19 cellular contexts compared by ENCODE assay signal in genomic region chr1:102466487-102466886, GRCh38.
"Had no signal": no experiment of that assay in that cellular context is flagged by ENCODE, and none has a peak within 500 bp of the region (broad histone marks: within the 10 kb centered on the region; RNA-seq: fewer than 3 reads in every experiment).

No MANE protein-coding gene starts in this region.

- ATAC-seq: right lobe of liver; stimulated activated naive CD8-positive, alpha-beta T cell treated with anti-CD3 and anti-CD28 coated beads, Interleukin-15, Interleukin-2, amounts not matched to agents 100 U/mL and 50 U/mL, for 24 hours had no signal

- DNase-seq: activated CD4-positive, alpha-beta T cell treated with anti-CD3 and anti-CD28 coated beads for 48 hours; activated CD4-positive, alpha-beta T cell treated with anti-CD3 and anti-CD28 coated beads, Interleukin-2, amount 50 U/mL, for 48 hours; activated CD8-positive, alpha-beta memory T cell treated with anti-CD3 and anti-CD28 coated beads for 24 hours; activated effector memory CD4-positive, alpha-beta T cell treated with anti-CD3 and anti-CD28 coated beads, Interleukin-2, amount 50 U/mL, for 16 hours; activated naive CD4-positive, alpha-beta T cell treated with anti-CD3 and anti-CD28 coated beads, Interleukin-2, amount 10 ng/mL, durations not matched to agents 7 days and 5 days; activated naive CD8-positive, alpha-beta T cell treated with anti-CD3 and anti-CD28 coated beads, Interleukin-2, amount 10 ng/mL, durations not matched to agents 7 days and 5 days; amniotic stem cell; brain microvascular endothelial cell; central memory CD4-positive, alpha-beta T cell; esophagus squamous epithelium; left ventricle myocardium inferior; ovary; right lobe of liver; stimulated activated CD4-positive, alpha-beta T cell treated with anti-CD3 and anti-CD28 coated beads, Interleukin-12 subunit alpha, Interleukin-12 subunit beta, amount 100 ng/mL, for 4 hours; stimulated activated CD4-positive, alpha-beta T cell treated with anti-CD3 and anti-CD28 coated beads, Interleukin-4, amount 100 ng/mL, for 1 hour; stimulated activated naive CD8-positive, alpha-beta T cell treated with anti-CD3 and anti-CD28 coated beads, Interleukin-15, Interleukin-2, amounts not matched to agents 100 U/mL and 50 U/mL, for 24 hours; T-helper 1 cell; testis; transverse colon had no signal

- H3K27ac ChIP-seq: brain microvascular endothelial cell, esophagus squamous epithelium, left ventricle myocardium inferior, ovary, right lobe of liver, testis, transverse colon had no signal
